ENCODE assay signal across 29 cellular contexts in genomic region chr4:168846414-168846813, GRCh38.
A peak's percentile ranks its signal among the peaks of the same experiment; 100 is the strongest.
DNase-seq lines count a peak whose midpoint lies in the region; ATAC-seq and TF ChIP-seq lines count a peak whose summit lies in the region.
"Had no signal": no experiment of that assay in that cellular context is flagged by ENCODE, and none has a peak within 500 bp of the region (broad histone marks: within the 10 kb centered on the region; RNA-seq: fewer than 3 reads in every experiment).

No MANE protein-coding gene starts in this region.

- H3K4me1 ChIP-seq in GM23338 (ENCODE audit: insufficient read depth) (peaks cover 81% of the 10 kb centered on the region), RWPE2 (ENCODE audit: insufficient read depth, poor library complexity, severe bottlenecking) (peaks cover 58% of the 10 kb centered on the region), iPS-20b (ENCODE audit: insufficient read depth, low read length) (peaks cover 80% of the 10 kb centered on the region), trophoblast cell (ENCODE audit: control insufficient read depth in 1 of 2, insufficient read depth in 2 of 2, low read length in 2 of 2) (peaks cover 7 to 17% of the 10 kb centered on the region in 2 experiments), SJCRH30 (peaks cover 47% of the 10 kb centered on the region)

- no peaks in the 10 kb centered on the region for H3K9me3 Mint-ChIP-seq in GM23338
- H3K9me3 Mint-ChIP-seq: activated CD4-positive, alpha-beta memory T cell treated with anti-CD3 and anti-CD28 coated beads, Interleukin-2, amount 10 ng/mL, durations not matched to agents 7 days and 5 days; activated naive CD4-positive, alpha-beta T cell treated with anti-CD3 and anti-CD28 coated beads, Interleukin-2, amount 50 U/mL, for 24 hours; endodermal cell; nephron progenitor cell had no signal

- H3K4me3 ChIP-seq in GM23338 (no peak overlapping the region), RWPE2 (ENCODE audit: severe bottlenecking) (no peak overlapping the region), iPS-20b (ENCODE audit: low read length) (peak overlapping the region; percentile 10; the same call in 1 of the 2 replicates), trophoblast cell (ENCODE audit: low read depth, low read length) (no peak overlapping the region), SJCRH30 (no peak overlapping the region)
- H3K4me3 ChIP-seq: GM12878, GM23248, mucosa of descending colon, right lobe of liver, SK-N-MC had no signal

- TF ChIP-seq CTCF in GM23338 (conservative IDR thresholded peaks at IDR 0.05; ENCODE audit: low read depth in 2 of 2) = no peak
- TF ChIP-seq CTCF in RWPE2 (IDR thresholded peaks at IDR 0.05; ENCODE audit: poor library complexity, severe bottlenecking) = no peak

- peaks cover 9% of the 10 kb centered on the region for H3K27me3 Mint-ChIP-seq in GM23338 (ENCODE audit: insufficient read depth, low read depth, poor library complexity)

- peaks cover 6% of the 10 kb centered on the region for H3K79me1 ChIP-seq in trophoblast cell (ENCODE audit: low read length)

- no peaks in the 10 kb centered on the region for H3F3A ChIP-seq in GM23338 (replicated peaks; ENCODE audit: low read depth)

- WGBS in trophoblast cell (ENCODE audit: extremely low coverage, insufficient coverage, insufficient read length) = no CpG with 5 or more reads among the region's 4 CpGs

- H3K4me2 ChIP-seq in GM23338 (peak overlapping the region; percentile 21; the same call in 1 of the 2 replicates), trophoblast cell (ENCODE audit: low read length) (no peak overlapping the region)

- H2AK5ac ChIP-seq in trophoblast cell (ENCODE audit: low read length) = no peak overlapping the region

- H3K4me1 Mint-ChIP-seq in GM23338 = peaks cover 86% of the 10 kb centered on the region

- no peak overlapping the region for H4K91ac ChIP-seq in trophoblast cell (ENCODE audit: low read depth, low read length)

- H3K27me3 ChIP-seq in GM23338 (ENCODE audit: insufficient read depth) (no peaks in the 10 kb centered on the region), RWPE2 (ENCODE audit: insufficient read depth, poor library complexity, severe bottlenecking) (no peaks in the 10 kb centered on the region), iPS-20b (ENCODE audit: insufficient read depth, low read length) (no peaks in the 10 kb centered on the region), trophoblast cell (ENCODE audit: insufficient read depth, low read length) (no peaks in the 10 kb centered on the region), SJCRH30 (no peaks in the 10 kb centered on the region)
- H3K27me3 ChIP-seq: right lobe of liver had no signal

- no peak overlapping the region for H4K12ac ChIP-seq in trophoblast cell (ENCODE audit: low read depth, low read length)

- H3K9me3 ChIP-seq in RWPE2 (ENCODE audit: severe bottlenecking) = no peaks in the 10 kb centered on the region
- H3K9me3 ChIP-seq in iPS-20b (ENCODE audit: insufficient read depth, low read depth, low read length) = no peaks in the 10 kb centered on the region
- no peaks in the 10 kb centered on the region for H3K9me3 ChIP-seq in trophoblast cell (ENCODE audit: insufficient read depth, low read depth, low read length)
- no peaks in the 10 kb centered on the region for H3K9me3 ChIP-seq in SJCRH30 (replicated peaks)
- H3K9me3 ChIP-seq: mucosa of descending colon, right lobe of liver had no signal

- no peak overlapping the region for H2BK12ac ChIP-seq in trophoblast cell (ENCODE audit: low read length)

- H3K9ac ChIP-seq in iPS-20b (ENCODE audit: low read depth, low read length) (no peak overlapping the region), trophoblast cell (ENCODE audit: low read length) (no peak overlapping the region)
- H3K9ac ChIP-seq: GM23248 had no signal

- DNase-seq in GM23338 (ENCODE audit: low spot score) (peak; percentile 70), RWPE2 (ENCODE audit: low spot score) (no peak), trophoblast cell (no peak), SJCRH30 (no peak), NCI-H1694 (lab: John Stamatoyannopoulos, UW) (no peak), cerebellar nuclear complex (lab: John Stamatoyannopoulos, UW) (no peak), NCI-H1930 (lab: John Stamatoyannopoulos, UW) (no peak)
- DNase-seq: activated CD4-positive, alpha-beta memory T cell treated with anti-CD3 and anti-CD28 coated beads, Interleukin-2, amount 10 ng/mL, durations not matched to agents 7 days and 5 days; activated CD4-positive, CD25-positive, alpha-beta regulatory T cell treated with anti-CD3 and anti-CD28 coated beads, Interleukin-2, amount 50 U/mL, for 72 hours; activated CD8-positive, alpha-beta memory T cell treated with anti-CD3 and anti-CD28 coated beads, Interleukin-2, amount 50 U/mL, for 48 hours; amygdala; CD4-positive, CD25-positive, alpha-beta regulatory T cell; cortex of kidney; endodermal cell; GM23248; hypothalamus; left ventricle myocardium superior; mucosa of descending colon; NCI-H1694 treated with DMSO at 0.1 percent for 48 hours; NCI-H748 treated with DMSO at 0.1 percent for 48 hours; nephron progenitor cell; right lobe of liver; stimulated activated CD4-positive, alpha-beta T cell treated with anti-CD3 and anti-CD28 coated beads, Interleukin-15, amount 100 ng/mL, for 24 hours; stimulated activated naive CD4-positive, alpha-beta T cell; T-helper 17 cell had no signal

- peaks cover 5% of the 10 kb centered on the region; the same call in 1 of the 3 replicates for H3K36me3 Mint-ChIP-seq in GM23338 (ENCODE audit: low read depth)
- H3K36me3 Mint-ChIP-seq: activated naive CD4-positive, alpha-beta T cell treated with anti-CD3 and anti-CD28 coated beads, Interleukin-2, amount 50 U/mL, for 24 hours; CD4-positive, CD25-positive, alpha-beta regulatory T cell had no signal

- peak; percentile 63 for ATAC-seq in GM23338
- ATAC-seq in RWPE2 (ENCODE audit: low read depth) = no peak
- ATAC-seq: left ventricle myocardium superior, mucosa of descending colon, right lobe of liver, T-helper 17 cell had no signal

- H3K36me3 ChIP-seq in GM23338 (ENCODE audit: insufficient read depth) = no peaks in the 10 kb centered on the region
- peaks cover 67% of the 10 kb centered on the region for H3K36me3 ChIP-seq in RWPE2 (ENCODE audit: low read depth)
- peaks cover 8% of the 10 kb centered on the region; the same call in 1 of the 2 replicates for H3K36me3 ChIP-seq in iPS-20b (ENCODE audit: insufficient read depth, low read depth, low read length)
- peaks cover 2 to 13% of the 10 kb centered on the region in 2 experiments for H3K36me3 ChIP-seq in trophoblast cell (ENCODE audit: control insufficient read depth in 1 of 2, insufficient read depth in 2 of 2, low read length in 2 of 2)
- H3K36me3 ChIP-seq in SJCRH30 = peaks cover 16% of the 10 kb centered on the region
- H3K36me3 ChIP-seq: right lobe of liver had no signal

- no peak overlapping the region for H3K4ac ChIP-seq in trophoblast cell (ENCODE audit: low read depth, low read length)

- no peak overlapping the region for H3K14ac ChIP-seq in trophoblast cell (ENCODE audit: low read length)

- no peak overlapping the region for H3K23ac ChIP-seq in trophoblast cell (ENCODE audit: low read length)

- H3K79me2 ChIP-seq in GM23338 (replicated peaks; ENCODE audit: insufficient read depth) = peaks cover 8% of the 10 kb centered on the region; the same call in 1 of the 2 replicates
- H3K79me2 ChIP-seq in trophoblast cell (ENCODE audit: control insufficient read depth, insufficient read depth, low read length, poor library complexity) = peaks cover 9% of the 10 kb centered on the region

- H2BK120ac ChIP-seq in trophoblast cell (ENCODE audit: insufficient read depth, low read length, poor library complexity) = no peak overlapping the region

- H3K9me2 ChIP-seq in GM23338 (ENCODE audit: insufficient read depth) = no peaks in the 10 kb centered on the region

- H3K27ac ChIP-seq in GM23338 (ENCODE audit: low read depth) = no peak overlapping the region
- H3K27ac ChIP-seq in RWPE2 (ENCODE audit: poor library complexity, severe bottlenecking) = peak overlapping the region; percentile 79
- no peak overlapping the region for H3K27ac ChIP-seq in iPS-20b (ENCODE audit: low read length)
- peak overlapping the region; percentile 4 for H3K27ac ChIP-seq in trophoblast cell (ENCODE audit: low read depth, low read length)
- no peak overlapping the region for H3K27ac ChIP-seq in SJCRH30
- H3K27ac ChIP-seq: GM23248, right lobe of liver, SK-N-MC had no signal

- no peak overlapping the region for H3K27ac Mint-ChIP-seq in GM23338
- H3K27ac Mint-ChIP-seq: activated CD4-positive, alpha-beta memory T cell treated with anti-CD3 and anti-CD28 coated beads, Interleukin-2, amount 10 ng/mL, durations not matched to agents 7 days and 5 days; activated naive CD4-positive, alpha-beta T cell treated with anti-CD3 and anti-CD28 coated beads, Interleukin-2, amount 50 U/mL, for 24 hours; CD4-positive, CD25-positive, alpha-beta regulatory T cell; endodermal cell; nephron progenitor cell; T-helper 17 cell had no signal

- H3K4me3 Mint-ChIP-seq in GM23338 = no peak overlapping the region
- H3K4me3 Mint-ChIP-seq: activated CD4-positive, alpha-beta memory T cell treated with anti-CD3 and anti-CD28 coated beads, Interleukin-2, amount 10 ng/mL, durations not matched to agents 7 days and 5 days; activated naive CD4-positive, alpha-beta T cell treated with anti-CD3 and anti-CD28 coated beads, Interleukin-2, amount 50 U/mL, for 24 hours; CD4-positive, CD25-positive, alpha-beta regulatory T cell; endodermal cell; nephron progenitor cell; T-helper 17 cell had no signal

- H3K18ac ChIP-seq in trophoblast cell (ENCODE audit: low read length) = no peak overlapping the region

- H2AFZ ChIP-seq in GM23338 = no peak overlapping the region
- H2AFZ ChIP-seq in trophoblast cell (ENCODE audit: insufficient read depth, low read length, poor library complexity) = no peak overlapping the region
- H2AFZ ChIP-seq: GM23248 had no signal

- H4K20me1 ChIP-seq in GM23338 (replicated peaks; ENCODE audit: insufficient read depth) = no peaks in the 10 kb centered on the region

- no peak overlapping the region for H4K8ac ChIP-seq in trophoblast cell (ENCODE audit: low read depth, low read length)

- no peak overlapping the region for H2BK5ac ChIP-seq in trophoblast cell (ENCODE audit: low read depth, low read length, poor library complexity)

TF ChIP-seq in GM23338, 12 proteins besides CTCF, POLR2A, EP300 and RAD21 (continues in another document):
- TF ChIP-seq STAT1 (IDR thresholded peaks at IDR 0.05; ENCODE audit: unreplicated experiment) = no peak
- TF ChIP-seq NANOG (IDR thresholded peaks at IDR 0.05; ENCODE audit: borderline replicate concordance) = no peak

Comparison
In these comparisons a context has a peak if more than half of its experiments do, and no peak if none do; other contexts are left out.
1. H3K27ac ChIP-seq: peak in RWPE2 (single experiment) and trophoblast cell (single experiment); none in GM23338 (single experiment), iPS-20b (single experiment) and SJCRH30 (single experiment).